In the genomic region with DNA sequence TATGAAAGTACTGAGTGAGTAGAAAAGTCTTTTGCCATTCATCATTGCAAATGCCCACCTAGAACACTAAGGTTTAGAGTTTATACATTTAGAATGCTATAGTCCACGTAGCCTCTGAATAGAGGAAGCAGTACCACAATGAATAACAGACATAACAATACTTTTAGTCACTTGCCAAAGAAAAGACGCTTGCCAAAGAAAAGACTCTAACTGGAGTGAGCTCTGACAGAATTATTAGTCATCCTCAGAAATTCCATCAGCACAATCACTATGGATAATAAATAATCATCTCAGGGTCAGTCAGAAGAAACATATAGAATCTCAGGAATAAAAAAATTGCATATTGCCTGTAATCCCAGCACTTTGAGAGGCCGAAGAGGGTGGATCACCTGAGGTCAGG, we compare ENCODE assay signal across 15 cellular contexts.
A peak's percentile ranks its signal among the peaks of the same experiment; 100 is the strongest.
DNase-seq lines count a peak whose midpoint lies in the region; ATAC-seq and TF ChIP-seq lines count a peak whose summit lies in the region.
"Had no signal": no experiment of that assay in that cellular context is flagged by ENCODE, and none has a peak within 500 bp of the region (broad histone marks: within the 10 kb centered on the region; RNA-seq: fewer than 3 reads in every experiment).

No MANE protein-coding gene starts in this region.

- H3K36me3 ChIP-seq in BJ (ENCODE audit: control insufficient read depth, insufficient read depth, low read length) = no peaks in the 10 kb centered on the region
- H3K36me3 ChIP-seq: sigmoid colon, upper lobe of right lung had no signal

- CTCF ChIA-PET in BJ (lab: Yijun Ruan, JAX) = interaction anchor here (0.7 to 1.4 kb wide), 3 partner anchors 27 to 151 kb away, joined by 3 to 4 read pairs (median 3); no protein-coding TSS in a partner anchor

- TF ChIP-seq CTCF in BJ (IDR thresholded peaks at IDR 0.05; ENCODE audit: insufficient read depth, low read depth, low read length) = no peak

- no peak for ATAC-seq in HG02571 (IDR thresholded peaks at IDR 0.05; ENCODE audit: unreplicated experiment)
- ATAC-seq: CD8-positive, alpha-beta T cell; upper lobe of right lung had no signal

- H3K4me3 ChIP-seq in BJ (ENCODE audit: low read depth, low read length) = no peak overlapping the region
- H3K4me3 ChIP-seq: sigmoid colon, upper lobe of right lung had no signal

- DNase-seq in BJ (ENCODE audit: low read depth) = peak; percentile 53
- DNase-seq in NCI-H460 (ENCODE audit: extremely low read depth, low read depth) = peak; percentile 54
- peak; percentile 94 for DNase-seq in dermis blood vessel endothelial cell
- DNase-seq in myocyte (ENCODE audit: low read depth) = peak; percentile 63
- no peak for DNase-seq in activated CD4-positive, CD25-positive, alpha-beta regulatory T cell treated with anti-CD3 and anti-CD28 coated beads, Interleukin-2, amount 50 U/mL, for 72 hours
- no peak for DNase-seq in amygdala (lab: John Stamatoyannopoulos, UW)
- DNase-seq in NCI-H774 (lab: John Stamatoyannopoulos, UW) = no peak
- DNase-seq: activated naive CD4-positive, alpha-beta T cell treated with anti-CD3 and anti-CD28 coated beads for 36 hours; CD8-positive, alpha-beta T cell; MM.1S; NCI-H526 treated with DMSO at 0.1 percent for 48 hours; sigmoid colon; T-helper 1 cell; upper lobe of right lung had no signal

- POLR2A ChIA-PET in BJ (lab: Charles Lee) = no interaction called here

- no peaks in the 10 kb centered on the region for H3K27me3 ChIP-seq in BJ (ENCODE audit: control insufficient read depth, insufficient read depth, low read length)
- H3K27me3 ChIP-seq: sigmoid colon, upper lobe of right lung had no signal

Comparison
In these comparisons a context has a peak if more than half of its experiments do, and no peak if none do; other contexts are left out.
1. DNase-seq: peak in BJ (single experiment), NCI-H460 (single experiment), dermis blood vessel endothelial cell (single experiment) and myocyte (single experiment); none in activated CD4-positive, CD25-positive, alpha-beta regulatory T cell treated with anti-CD3 and anti-CD28 coated beads, Interleukin-2, amount 50 U/mL, for 72 hours (single experiment), amygdala (0 of 56) and NCI-H774 (single experiment).